ENCODE assay signal across 22 cellular contexts in genomic region chr13:111338841-111339240, GRCh38. TPM values are rescaled to one million over a fixed set of nuclear protein-coding genes. Genes with fewer than 3 reads are reported as not detected.
"Had no signal": no experiment of that assay in that cellular context is flagged by ENCODE, and none has a peak within 500 bp of the region (broad histone marks: within the 10 kb centered on the region; RNA-seq: fewer than 3 reads in every experiment).

No MANE protein-coding gene starts in this region.

- ATAC-seq: effector memory CD8-positive, alpha-beta T cell; gastroesophageal sphincter; heart left ventricle; pancreas; stimulated activated effector memory CD8-positive, alpha-beta T cell treated with anti-CD3 and anti-CD28 coated beads, Interleukin-12 subunit alpha, Interleukin-12 subunit beta, amount 100 ng/mL, for 72 hours; WTC11 had no signal

- H3K4me3 Mint-ChIP-seq: activated naive CD8-positive, alpha-beta T cell treated with anti-CD3 and anti-CD28 coated beads for 36 hours; central memory CD8-positive, alpha-beta T cell; effector memory CD8-positive, alpha-beta T cell; nephron; stimulated activated effector memory CD8-positive, alpha-beta T cell treated with anti-CD3 and anti-CD28 coated beads, Interleukin-12 subunit alpha, Interleukin-12 subunit beta, amount 100 ng/mL, for 72 hours; stimulated activated naive CD8-positive, alpha-beta T cell treated with anti-CD3 and anti-CD28 coated beads, Interleukin-15, amount 100 ng/mL, for 72 hours; T-helper 1 cell treated with Interleukin-12 subunit alpha and Interleukin-12 subunit beta and Interleukin-4 antibody, amounts not matched to agents 30 μg/mL and 1 μg/mL, for 36 hours; WTC11 had no signal

- H3K36me3 Mint-ChIP-seq: stimulated activated effector memory CD8-positive, alpha-beta T cell treated with anti-CD3 and anti-CD28 coated beads, Interleukin-12 subunit alpha, Interleukin-12 subunit beta, amount 100 ng/mL, for 72 hours; WTC11 had no signal

- H3K27ac ChIP-seq: dorsolateral prefrontal cortex, gastroesophageal sphincter, heart left ventricle, neutrophil, pancreas, right lobe of liver, tibial artery had no signal

- H3K4me1 Mint-ChIP-seq: activated naive CD8-positive, alpha-beta T cell treated with anti-CD3 and anti-CD28 coated beads for 36 hours; central memory CD8-positive, alpha-beta T cell; stimulated activated effector memory CD8-positive, alpha-beta T cell treated with anti-CD3 and anti-CD28 coated beads, Interleukin-12 subunit alpha, Interleukin-12 subunit beta, amount 100 ng/mL, for 72 hours; WTC11 had no signal

- H3K4me1 ChIP-seq: gastroesophageal sphincter, heart left ventricle, pancreas, right lobe of liver, tibial artery had no signal

- H3K27me3 ChIP-seq: dorsolateral prefrontal cortex, gastroesophageal sphincter, heart left ventricle, neutrophil, pancreas, right lobe of liver, tibial artery had no signal

- H3K4me3 ChIP-seq: dorsolateral prefrontal cortex, gastroesophageal sphincter, heart left ventricle, pancreas, right lobe of liver, tibial artery had no signal

- H3K36me3 ChIP-seq: heart left ventricle, neutrophil, pancreas, right lobe of liver had no signal

- H3K9me3 ChIP-seq: gastroesophageal sphincter, neutrophil, pancreas, right lobe of liver, tibial artery had no signal

- H3K27ac Mint-ChIP-seq: activated naive CD8-positive, alpha-beta T cell treated with anti-CD3 and anti-CD28 coated beads for 36 hours; effector memory CD8-positive, alpha-beta T cell; nephron; stimulated activated effector memory CD8-positive, alpha-beta T cell treated with anti-CD3 and anti-CD28 coated beads, Interleukin-12 subunit alpha, Interleukin-12 subunit beta, amount 100 ng/mL, for 72 hours; T-helper 1 cell treated with Interleukin-12 subunit alpha and Interleukin-12 subunit beta and Interleukin-4 antibody, amounts not matched to agents 30 μg/mL and 1 μg/mL, for 36 hours; WTC11 had no signal

- H3K9me3 Mint-ChIP-seq: central memory CD8-positive, alpha-beta T cell; effector memory CD8-positive, alpha-beta T cell; stimulated activated effector memory CD8-positive, alpha-beta T cell treated with anti-CD3 and anti-CD28 coated beads, Interleukin-12 subunit alpha, Interleukin-12 subunit beta, amount 100 ng/mL, for 72 hours; T-helper 1 cell treated with Interleukin-12 subunit alpha and Interleukin-12 subunit beta and Interleukin-4 antibody, amounts not matched to agents 30 μg/mL and 1 μg/mL, for 36 hours had no signal

- H3K27me3 Mint-ChIP-seq: activated naive CD8-positive, alpha-beta T cell treated with anti-CD3 and anti-CD28 coated beads for 36 hours; effector memory CD8-positive, alpha-beta T cell; stimulated activated naive CD8-positive, alpha-beta T cell treated with anti-CD3 and anti-CD28 coated beads, Interleukin-15, amount 100 ng/mL, for 72 hours had no signal

- DNase-seq: activated naive CD4-positive, alpha-beta T cell treated with Interleukin-2 at 50 U/mL for 16 hours; activated naive CD8-positive, alpha-beta T cell treated with anti-CD3 and anti-CD28 coated beads for 36 hours; activated T-cell treated with anti-CD3 and anti-CD28 coated beads, Interleukin-2, amount 50 U/mL, for 1 hour; dorsolateral prefrontal cortex; effector memory CD8-positive, alpha-beta T cell; heart left ventricle; mammary epithelial cell; midbrain; right lobe of liver; small intestine; stimulated activated CD4-positive, alpha-beta T cell treated with anti-CD3 and anti-CD28 coated beads, Interleukin-2, amount 100 ng/mL, for 24 hours; stimulated activated naive CD8-positive, alpha-beta T cell treated with anti-CD3 and anti-CD28 coated beads, Interleukin-15, amount 100 ng/mL, for 72 hours; T1000 had no signal

RNA-seq across cellular contexts. Expression of gene TEX29, which starts 18.4 kb away (rescaled TPM):
- total RNA-seq: mammary epithelial cell had no signal
- polyA plus RNA-seq: mammary epithelial cell had no signal
